8 cellular contexts compared by ENCODE assay signal in the genomic region with DNA sequence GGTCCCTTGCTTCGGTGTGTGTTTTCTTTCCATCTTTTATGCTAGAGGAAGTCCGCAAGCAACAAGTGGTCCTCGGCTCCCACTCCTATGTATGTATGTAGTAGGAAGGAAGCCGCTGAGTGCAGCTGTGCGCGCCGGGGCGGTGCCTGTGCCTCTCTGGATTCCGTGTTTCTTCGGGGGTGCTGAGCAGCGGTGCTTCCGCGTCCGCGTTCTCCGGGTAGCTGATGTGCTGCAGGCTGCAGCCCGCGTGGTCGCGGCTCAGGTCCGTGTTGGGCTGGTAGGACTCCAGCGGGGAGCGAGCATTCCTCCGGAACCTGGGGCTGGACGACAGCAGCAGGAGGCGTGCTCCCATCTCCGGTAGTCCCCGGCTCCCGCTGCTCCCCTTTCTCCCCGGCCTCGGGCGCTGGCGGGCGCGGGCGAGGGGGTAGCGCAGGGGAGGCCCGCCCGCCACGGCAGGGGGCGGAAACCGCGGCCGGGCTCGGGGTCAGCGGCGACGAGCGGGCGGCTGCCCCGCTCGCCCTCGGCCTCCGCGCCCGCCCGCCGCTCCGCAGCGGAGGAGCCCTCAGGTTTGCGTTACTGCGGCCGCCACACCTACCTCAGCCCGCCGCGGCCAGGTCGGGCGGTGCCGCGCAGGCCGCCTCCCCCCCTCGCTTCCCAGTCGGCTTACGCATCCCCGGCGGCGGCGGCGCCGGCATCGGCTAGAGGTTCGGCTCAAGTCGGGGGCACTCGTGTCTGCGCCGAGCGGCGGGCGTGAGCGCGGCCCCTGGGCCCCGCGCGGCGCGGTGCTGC. TPM values are rescaled to one million over a fixed set of nuclear protein-coding genes. Genes with fewer than 3 reads are reported as not detected.
DNase-seq lines count a peak whose midpoint lies in the region; ATAC-seq and TF ChIP-seq lines count a peak whose summit lies in the region.

No MANE protein-coding gene starts in this region.

- ATAC-seq in GM21526 (IDR thresholded peaks at IDR 0.05; ENCODE audit: low FRiP score, unreplicated experiment), result peak; percentile 44
- ATAC-seq in Right ventricle myocardium superior (ENCODE audit: poor library complexity), result peak; percentile 48

- H4K91ac ChIP-seq in trophoblast cell (ENCODE audit: low read depth, low read length), result peak overlapping the region; percentile 86

- no peak overlapping the region for H3K23ac ChIP-seq in trophoblast cell (ENCODE audit: low read length)

- H3K9me3 ChIP-seq in HUES6 (ENCODE audit: control insufficient read depth, insufficient read depth, low read depth, low read length) (no peaks in the 10 kb centered on the region), trophoblast cell (ENCODE audit: insufficient read depth, low read depth, low read length) (no peaks in the 10 kb centered on the region), transverse colon (no peaks in the 10 kb centered on the region)

- no peaks in the 10 kb centered on the region for H3K27me3 Mint-ChIP-seq in activated naive CD4-positive, alpha-beta T cell treated with anti-CD3 and anti-CD28 coated beads for 36 hours (ENCODE audit: low read depth)

- TF ChIP-seq POLR2A in transverse colon (IDR thresholded peaks at IDR 0.05), result no peak

- H3K4ac ChIP-seq in trophoblast cell (ENCODE audit: low read depth, low read length), result peak overlapping the region; percentile 51

- WGBS in trophoblast cell (ENCODE audit: extremely low coverage, insufficient coverage, insufficient read length), result no CpG with 5 or more reads among the region's 96 CpGs
- WGBS in transverse colon (ENCODE audit: low coverage in 1 of 2), 2 donors, result 0 to 17% methylated on average over 1 to 33 of the region's 96 CpGs

- H3K79me2 ChIP-seq in trophoblast cell (ENCODE audit: control insufficient read depth, insufficient read depth, low read length, poor library complexity), result peaks cover 5% of the 10 kb centered on the region

- no peak overlapping the region for H3K27ac ChIP-seq in HUES6 (ENCODE audit: low read depth, low read length)
- H3K27ac ChIP-seq in trophoblast cell (ENCODE audit: low read depth, low read length), result peak overlapping the region; percentile 68
- H3K27ac ChIP-seq in transverse colon, result peak overlapping the region; percentile 91 to 94 (median 93)

- H4K12ac ChIP-seq in trophoblast cell (ENCODE audit: low read depth, low read length), result peak overlapping the region; percentile 74

- H3K4me3 Mint-ChIP-seq in activated naive CD4-positive, alpha-beta T cell treated with anti-CD3 and anti-CD28 coated beads for 36 hours, result peak overlapping the region; percentile 89

- DNase-seq in Daoy (ENCODE audit: low read depth) (peak; percentile 78), SIG-M5 treated with dmso at 0.1 percent for 504 hours (lab: John Stamatoyannopoulos, UW; ENCODE audit: unreplicated experiment) (peak; percentile 92), Right ventricle myocardium superior (peak; percentile 81), trophoblast cell (peak; percentile 69 to 77), transverse colon (peak; percentile 75)
- peak; percentile 61 for DNase-seq in activated naive CD4-positive, alpha-beta T cell treated with anti-CD3 and anti-CD28 coated beads for 36 hours

- H3K27me3 ChIP-seq in HUES6 (ENCODE audit: control insufficient read depth, insufficient read depth, low read length), result peaks cover 21% of the 10 kb centered on the region
- H3K27me3 ChIP-seq in trophoblast cell (ENCODE audit: insufficient read depth, low read length), result no peaks in the 10 kb centered on the region
- no peaks in the 10 kb centered on the region for H3K27me3 ChIP-seq in transverse colon

- peak overlapping the region; percentile 84 for H3K18ac ChIP-seq in trophoblast cell (ENCODE audit: low read length)

- in situ Hi-C loops in transverse colon (cut with MboI; ENCODE audit: low pct_ligation_motif_present in 1 of 4, low pct_unique_long_range_greater_than_20kb in 1 of 4, low sequenced_read_pairs in 3 of 4), result loop anchor here in 1 of 4 donors (25.0 kb wide), 1 partner anchor 279 kb away; no protein-coding TSS in a partner anchor

- peaks cover 29% of the 10 kb centered on the region for H3K36me3 Mint-ChIP-seq in activated naive CD4-positive, alpha-beta T cell treated with anti-CD3 and anti-CD28 coated beads for 36 hours (ENCODE audit: low read depth)

- peak overlapping the region; percentile 47 for H3K27ac Mint-ChIP-seq in activated naive CD4-positive, alpha-beta T cell treated with anti-CD3 and anti-CD28 coated beads for 36 hours

- no peak overlapping the region for H2AK5ac ChIP-seq in trophoblast cell (ENCODE audit: low read length)

- peak overlapping the region; percentile 92 for H2AFZ ChIP-seq in trophoblast cell (ENCODE audit: insufficient read depth, low read length, poor library complexity)

- CTCF ChIA-PET in activated naive CD4-positive, alpha-beta T cell treated with anti-CD3 and anti-CD28 coated beads for 36 hours (lab: Charles Lee), result interaction anchor here (1.0 to 1.4 kb wide), 3 partner anchors 13 to 100 kb away, joined by 4 to 6 read pairs (median 5); no protein-coding TSS in a partner anchor

- no peak overlapping the region for H2BK12ac ChIP-seq in trophoblast cell (ENCODE audit: low read length)

- peak overlapping the region; percentile 59 for H4K8ac ChIP-seq in trophoblast cell (ENCODE audit: low read depth, low read length)

- H3K4me3 ChIP-seq in HUES6 (ENCODE audit: low read depth, low read length) (peak overlapping the region; percentile 68), trophoblast cell (ENCODE audit: low read depth, low read length) (peak overlapping the region; percentile 73), transverse colon (peak overlapping the region; percentile 61 to 93 (median 75))

- H3K9ac ChIP-seq in HUES6 (ENCODE audit: low read length) (peak overlapping the region; percentile 70), trophoblast cell (ENCODE audit: low read length) (peak overlapping the region; percentile 0)

- H2BK120ac ChIP-seq in trophoblast cell (ENCODE audit: insufficient read depth, low read length, poor library complexity), result peak overlapping the region; percentile 68

- H3K36me3 ChIP-seq in HUES6 (ENCODE audit: control insufficient read depth, insufficient read depth, low read length) (0 out of 2 replicates have a peak, but pooled peaks cover 9% of the 10 kb centered on the region), trophoblast cell (ENCODE audit: control insufficient read depth in 1 of 2, insufficient read depth in 2 of 2, low read length in 2 of 2) (peaks cover 3 to 4% of the 10 kb centered on the region in 2 experiments), transverse colon (no peaks in the 10 kb centered on the region)

- TF ChIP-seq EP300 in transverse colon (IDR thresholded peaks at IDR 0.05; ENCODE audit: low read depth), result no peak

- H3K79me1 ChIP-seq in trophoblast cell (ENCODE audit: low read length), result peaks cover 10% of the 10 kb centered on the region

- peak overlapping the region; percentile 85 for H3K14ac ChIP-seq in trophoblast cell (ENCODE audit: low read length)

- H3K4me1 ChIP-seq in HUES6 (ENCODE audit: control insufficient read depth, insufficient read depth, low read length) (peaks cover 21% of the 10 kb centered on the region), trophoblast cell (ENCODE audit: control insufficient read depth in 1 of 2, insufficient read depth in 2 of 2, low read length in 2 of 2) (peaks cover 5 to 6% of the 10 kb centered on the region in 2 experiments), transverse colon (peaks cover 18 to 51% (median 31%) of the 10 kb centered on the region in 4 donors)

- H3K4me2 ChIP-seq in trophoblast cell (ENCODE audit: low read length), result peak overlapping the region; percentile 72

- TF ChIP-seq CTCF in transverse colon (IDR thresholded peaks at IDR 0.05), result no peak

- no peaks in the 10 kb centered on the region for H3K9me3 Mint-ChIP-seq in activated naive CD4-positive, alpha-beta T cell treated with anti-CD3 and anti-CD28 coated beads for 36 hours

- peaks cover 50% of the 10 kb centered on the region for H3K4me1 Mint-ChIP-seq in activated naive CD4-positive, alpha-beta T cell treated with anti-CD3 and anti-CD28 coated beads for 36 hours (ENCODE audit: low read depth)

- intact Hi-C loops in activated naive CD4-positive, alpha-beta T cell treated with anti-CD3 and anti-CD28 coated beads for 36 hours (cut with micrococcal nuclease), result loop anchor here (1.0 to 5.0 kb wide), 4 partner anchors 14 to 1411 kb away; partner anchors contain the start of genes MMD and TRIM25
- intact Hi-C loops in Right ventricle myocardium superior (cut with DNase I) (no loop called here), transverse colon (cut with DNase I; ENCODE audit: low total_unique reads) (no loop called here)

- peak overlapping the region; percentile 67 for H2BK5ac ChIP-seq in trophoblast cell (ENCODE audit: low read depth, low read length, poor library complexity)

RNA-seq across cellular contexts. Expression of gene C17orf67, which starts 0.5 kb away (rescaled TPM):
- 0.17 TPM in 1 of 2 replicates, not detected in the other for total RNA-seq in Daoy (2014; rRNA removed; shearing (Covaris generic))
- 1 to 10 TPM; 1.9 to 2.2 TPM for total RNA-seq in activated naive CD4-positive, alpha-beta T cell treated with anti-CD3 and anti-CD28 coated beads for 36 hours
- total RNA-seq in Right ventricle myocardium superior (1.1 TPM), transverse colon (1 to 10 TPM in 1 of 4 donors, under 1 TPM in 1, not detected in 2; 0.27 to 1.3 TPM)
- polyA plus RNA-seq in trophoblast cell (2013), result 0.82 and 0.90 TPM in 2 replicates

RNA-seq across cellular contexts. Expression of gene DGKE, which starts 0.7 kb away (rescaled TPM):
- total RNA-seq in Daoy (2014; rRNA removed; shearing (Covaris generic)), result 0.17 and 0.24 TPM in 2 replicates
- total RNA-seq in activated naive CD4-positive, alpha-beta T cell treated with anti-CD3 and anti-CD28 coated beads for 36 hours, result 10 to 100 TPM; 18.1 to 18.4 TPM
- total RNA-seq in Right ventricle myocardium superior (3.0 TPM), transverse colon (10 to 100 TPM in 2 of 4 donors, 1 to 10 TPM in 2; 2.6 to 35.9 (median 11.4) TPM)
- 3.6 TPM in 2 replicates for polyA plus RNA-seq in trophoblast cell (2013)
